1 cellular context compared by ENCODE assay signal in genomic region chr6:28863607-28864320, GRCh38.
A peak's percentile ranks its signal among the peaks of the same experiment; 100 is the strongest.
TF ChIP-seq lines count a peak whose summit lies in the region.

No MANE protein-coding gene starts in this region.

TF ChIP-seq in K562, 482 proteins besides CTCF, POLR2A, EP300 and RAD21 (continued from another document and continues in another):
- TF ChIP-seq, protein P1, sequence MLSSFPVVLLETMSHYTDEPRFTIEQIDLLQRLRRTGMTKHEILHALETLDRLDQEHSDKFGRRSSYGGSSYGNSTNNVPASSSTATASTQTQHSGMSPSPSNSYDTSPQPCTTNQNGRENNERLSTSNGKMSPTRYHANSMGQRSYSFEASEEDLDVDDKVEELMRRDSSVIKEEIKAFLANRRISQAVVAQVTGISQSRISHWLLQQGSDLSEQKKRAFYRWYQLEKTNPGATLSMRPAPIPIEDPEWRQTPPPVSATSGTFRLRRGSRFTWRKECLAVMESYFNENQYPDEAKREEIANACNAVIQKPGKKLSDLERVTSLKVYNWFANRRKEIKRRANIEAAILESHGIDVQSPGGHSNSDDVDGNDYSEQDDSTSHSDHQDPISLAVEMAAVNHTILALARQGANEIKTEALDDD (IDR thresholded peaks at IDR 0.05) = no peak
- TF ChIP-seq MAZ (CRISPR knock-in tag; conservative IDR thresholded peaks at IDR 0.05 in 1 of 2, IDR thresholded peaks at IDR 0.05 in 1 of 2) (peak; percentile 53 to 87; a peak in 3 of 4 replicates), DIDO1 (tag; IDR thresholded peaks at IDR 0.05; ENCODE audit: low read depth) (peak; percentile 61; the same call in 1 of the 2 replicates), ZBTB1 (CRISPR knock-in tag; IDR thresholded peaks at IDR 0.05; ENCODE audit: borderline replicate concordance, low read depth) (no peak; the same call in none of the 2 replicates), GTF3C2 (IDR thresholded peaks at IDR 0.05; ENCODE audit: borderline replicate concordance, extremely low read depth, insufficient read length) (peak; percentile 94), SREBF2 (CRISPR knock-in tag; IDR thresholded peaks at IDR 0.05) (no peak), GABPB1 (CRISPR knock-in tag; IDR thresholded peaks at IDR 0.05) (peak; percentile 56; the same call in 1 of the 2 replicates), POLR3G (IDR thresholded peaks at IDR 0.05; ENCODE audit: extremely low read depth, insufficient read length, insufficient replicate concordance) (peak; percentile 86), KDM1A (IDR thresholded peaks at IDR 0.05) (peak; percentile 31 to 32; a peak in 2 of 4 replicates), CREB3L1 (IDR thresholded peaks at IDR 0.05; ENCODE audit: borderline replicate concordance, low read depth) (peak; percentile 71), CEBPB (tag; IDR thresholded peaks at IDR 0.05) (peak; percentile 67), BRD4 (IDR thresholded peaks at IDR 0.05) (peak; percentile 84; the same call in 1 of the 2 replicates), RBM39 (optimal IDR thresholded peaks at IDR 0.05; ENCODE audit: low read depth, low read length) (peak; percentile 94), BRD9 (IDR thresholded peaks at IDR 0.05; ENCODE audit: low read depth, partially characterized antibody) (peak; percentile 96), MLX (CRISPR knock-in tag; conservative IDR thresholded peaks at IDR 0.05) (no peak; a peak in 2 of 4 replicates), ZNF212 (CRISPR knock-in tag; IDR thresholded peaks at IDR 0.05) (peak; percentile 14; the same call in 1 of the 2 replicates), ZNF766 (CRISPR knock-in tag; conservative IDR thresholded peaks at IDR 0.05) (peak; percentile 27; the same call in 1 of the 2 replicates), L3MBTL2 (IDR thresholded peaks at IDR 0.05) (peak; percentile 100), IRF9 (tag; IDR thresholded peaks at IDR 0.05) (no peak), CHAMP1 (IDR thresholded peaks at IDR 0.05) (peak; percentile 90), ZSCAN29 (IDR thresholded peaks at IDR 0.05) (peak; percentile 33; the same call in 1 of the 2 replicates), POLR3A (IDR thresholded peaks at IDR 0.05; ENCODE audit: borderline replicate concordance, extremely low read depth, insufficient read depth, insufficient read length) (peak; percentile 98), GTF2A2 (tag; IDR thresholded peaks at IDR 0.05) (no peak), ZFX (CRISPR knock-in tag; IDR thresholded peaks at IDR 0.05) (peak; percentile 69), CBX3 (IDR thresholded peaks at IDR 0.05; ENCODE audit: borderline replicate concordance in 1 of 2, low read length in 2 of 2) (peak in 1 of 2 experiments; percentile 83; a peak in 2 of 3 replicates), ZNF79 (CRISPR knock-in tag; IDR thresholded peaks at IDR 0.05; ENCODE audit: low read depth) (no peak)
- TF ChIP-seq, protein P2, sequence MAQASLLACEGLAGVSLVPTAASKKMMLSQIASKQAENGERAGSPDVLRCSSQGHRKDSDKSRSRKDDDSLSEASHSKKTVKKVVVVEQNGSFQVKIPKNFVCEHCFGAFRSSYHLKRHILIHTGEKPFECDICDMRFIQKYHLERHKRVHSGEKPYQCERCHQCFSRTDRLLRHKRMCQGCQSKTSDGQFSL (CRISPR knock-in tag; IDR thresholded peaks at IDR 0.05) = peak; percentile 97
- TF ChIP-seq, protein P2 (tag; IDR thresholded peaks at IDR 0.05) = peak in 1 of 2 experiments; percentile 98; a peak in 2 of 4 replicates
- TF ChIP-seq, protein P3, sequence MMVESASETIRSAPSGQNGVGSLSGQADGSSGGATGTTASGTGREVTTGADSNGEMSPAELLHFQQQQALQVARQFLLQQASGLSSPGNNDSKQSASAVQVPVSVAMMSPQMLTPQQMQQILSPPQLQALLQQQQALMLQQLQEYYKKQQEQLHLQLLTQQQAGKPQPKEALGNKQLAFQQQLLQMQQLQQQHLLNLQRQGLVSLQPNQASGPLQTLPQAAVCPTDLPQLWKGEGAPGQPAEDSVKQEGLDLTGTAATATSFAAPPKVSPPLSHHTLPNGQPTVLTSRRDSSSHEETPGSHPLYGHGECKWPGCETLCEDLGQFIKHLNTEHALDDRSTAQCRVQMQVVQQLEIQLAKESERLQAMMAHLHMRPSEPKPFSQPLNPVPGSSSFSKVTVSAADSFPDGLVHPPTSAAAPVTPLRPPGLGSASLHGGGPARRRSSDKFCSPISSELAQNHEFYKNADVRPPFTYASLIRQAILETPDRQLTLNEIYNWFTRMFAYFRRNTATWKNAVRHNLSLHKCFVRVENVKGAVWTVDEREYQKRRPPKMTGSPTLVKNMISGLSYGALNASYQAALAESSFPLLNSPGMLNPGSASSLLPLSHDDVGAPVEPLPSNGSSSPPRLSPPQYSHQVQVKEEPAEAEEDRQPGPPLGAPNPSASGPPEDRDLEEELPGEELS (CRISPR knock-in tag; IDR thresholded peaks at IDR 0.05; ENCODE audit: borderline replicate concordance) = peak; percentile 82
- TF ChIP-seq, protein P4, sequence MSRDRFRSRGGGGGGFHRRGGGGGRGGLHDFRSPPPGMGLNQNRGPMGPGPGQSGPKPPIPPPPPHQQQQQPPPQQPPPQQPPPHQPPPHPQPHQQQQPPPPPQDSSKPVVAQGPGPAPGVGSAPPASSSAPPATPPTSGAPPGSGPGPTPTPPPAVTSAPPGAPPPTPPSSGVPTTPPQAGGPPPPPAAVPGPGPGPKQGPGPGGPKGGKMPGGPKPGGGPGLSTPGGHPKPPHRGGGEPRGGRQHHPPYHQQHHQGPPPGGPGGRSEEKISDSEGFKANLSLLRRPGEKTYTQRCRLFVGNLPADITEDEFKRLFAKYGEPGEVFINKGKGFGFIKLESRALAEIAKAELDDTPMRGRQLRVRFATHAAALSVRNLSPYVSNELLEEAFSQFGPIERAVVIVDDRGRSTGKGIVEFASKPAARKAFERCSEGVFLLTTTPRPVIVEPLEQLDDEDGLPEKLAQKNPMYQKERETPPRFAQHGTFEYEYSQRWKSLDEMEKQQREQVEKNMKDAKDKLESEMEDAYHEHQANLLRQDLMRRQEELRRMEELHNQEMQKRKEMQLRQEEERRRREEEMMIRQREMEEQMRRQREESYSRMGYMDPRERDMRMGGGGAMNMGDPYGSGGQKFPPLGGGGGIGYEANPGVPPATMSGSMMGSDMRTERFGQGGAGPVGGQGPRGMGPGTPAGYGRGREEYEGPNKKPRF (IDR thresholded peaks at IDR 0.05; ENCODE audit: low read depth, low read length) = no peak
- TF ChIP-seq, protein P5, sequence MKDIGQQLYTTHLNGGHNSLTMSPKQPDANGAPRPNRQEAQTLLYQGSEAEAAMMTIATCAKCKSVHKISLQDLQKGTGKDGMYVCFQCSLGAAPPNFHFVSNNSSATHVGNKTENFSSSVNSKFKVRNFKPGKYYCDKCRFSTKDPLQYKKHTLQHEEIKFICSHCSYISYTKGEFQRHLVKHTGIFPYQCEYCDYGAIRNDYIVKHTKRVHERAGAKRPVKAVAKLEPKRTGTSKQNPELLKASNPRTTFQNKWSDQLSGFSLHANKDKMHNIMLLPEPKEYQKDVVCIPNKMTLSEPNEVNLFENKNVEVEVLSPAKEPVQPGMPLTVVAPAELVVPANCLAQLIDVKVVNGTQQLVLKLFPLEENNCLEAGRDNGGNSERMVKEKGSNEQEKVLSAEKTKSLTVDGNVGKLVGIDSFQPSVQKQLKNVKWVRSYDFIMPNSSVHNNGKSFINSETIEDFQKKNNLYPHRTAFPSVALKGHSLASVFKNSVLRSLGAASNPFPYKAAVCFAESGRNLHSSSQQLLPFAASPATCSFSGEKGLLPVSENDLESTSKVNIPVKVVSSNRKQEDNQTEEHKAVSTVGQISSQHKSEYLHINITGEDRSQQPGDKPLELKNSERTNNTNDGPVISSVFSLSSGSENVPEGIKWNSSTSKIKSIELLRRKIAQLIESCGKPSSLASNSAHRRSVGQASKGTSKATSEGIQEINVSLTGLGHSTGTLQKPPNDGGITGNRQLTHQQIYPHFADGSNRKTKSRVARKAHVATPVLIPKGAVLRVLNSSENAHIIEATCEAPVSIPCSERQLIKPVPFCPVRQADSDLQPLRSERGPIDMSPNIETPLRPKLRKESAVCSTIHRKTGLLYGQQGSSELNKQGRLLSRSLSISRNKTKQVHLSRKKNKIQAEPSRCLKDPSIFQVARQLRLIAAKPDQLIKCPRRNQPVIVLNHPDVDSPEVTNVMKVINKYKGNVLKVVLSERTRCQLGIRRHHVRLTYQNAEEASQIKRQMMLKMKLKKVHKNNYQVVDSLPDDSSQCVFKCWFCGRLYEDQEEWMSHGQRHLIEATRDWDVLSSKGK (CRISPR knock-in tag; IDR thresholded peaks at IDR 0.05) = no peak
